16 cellular contexts compared by ENCODE assay signal in the genomic region with DNA sequence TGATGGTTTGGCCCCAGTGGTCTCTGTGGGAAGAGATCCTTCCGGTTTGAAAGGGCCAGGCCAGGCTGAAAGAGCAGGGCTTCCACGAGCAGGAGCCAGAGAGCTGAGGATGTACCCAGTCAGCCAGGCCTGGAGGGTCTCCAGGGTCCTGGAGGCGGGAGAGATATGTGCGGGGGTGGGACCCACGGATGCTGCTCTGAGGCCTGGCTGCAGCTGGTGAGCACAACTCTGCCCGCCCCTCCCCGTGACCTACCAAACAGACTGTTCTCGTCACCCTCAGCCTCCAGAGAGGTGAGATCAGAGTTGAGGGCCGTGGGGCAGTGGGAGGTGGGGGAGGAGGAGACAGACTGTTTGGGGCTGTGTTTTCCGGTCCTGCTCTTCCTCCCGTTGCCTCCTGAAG. TPM values are rescaled to one million over a fixed set of nuclear protein-coding genes. Genes with fewer than 3 reads are reported as not detected.
DNase-seq lines count a peak whose midpoint lies in the region; ATAC-seq, FAIRE-seq and TF ChIP-seq lines count a peak whose summit lies in the region.
"Had no signal": no experiment of that assay in that cellular context is flagged by ENCODE, and none has a peak within 500 bp of the region (broad histone marks: within the 10 kb centered on the region; RNA-seq: fewer than 3 reads in every experiment).

No MANE protein-coding gene starts in this region.

- ATAC-seq in K562 (no peak), HG02938 (IDR thresholded peaks at IDR 0.05; ENCODE audit: unreplicated experiment) (no peak)

- no peak overlapping the region for H2AFZ ChIP-seq in K562 (ENCODE audit: low read depth, low read length)

- TF ChIP-seq RAD21 in K562 (CRISPR knock-in tag; conservative IDR thresholded peaks at IDR 0.05 in 1 of 2, IDR thresholded peaks at IDR 0.05 in 1 of 2), result no peak

- TF ChIP-seq CTCF in K562 (IDR thresholded peaks at IDR 0.05 in 2 of 3, conservative IDR thresholded peaks at IDR 0.05 in 1 of 3; ENCODE audit: insufficient read depth in 2 of 3, low read depth in 1 of 3, low read length in 3 of 3) (no peak), right atrium auricular region (IDR thresholded peaks at IDR 0.05) (no peak)

- intact Hi-C loops in K562 (cut with micrococcal nuclease), result loop anchor here (5.0 kb wide), 1 partner anchor 53 kb away; no protein-coding TSS in a partner anchor

- POLR2A ChIA-PET in K562 (lab: Yijun Ruan, JAX), result interaction anchor here (0.6 kb wide), 2 partner anchors 41 to 103 kb away, joined by 3 read pairs; no protein-coding TSS in a partner anchor

- H3K27ac ChIP-seq in BLaER1, result peak overlapping the region; percentile 87
- H3K27ac ChIP-seq in K562 (ENCODE audit: extremely low read depth, low read depth, low read length), result no peak overlapping the region
- peak overlapping the region; percentile 24 to 57 for H3K27ac ChIP-seq in right atrium auricular region
- H3K27ac ChIP-seq: SJSA1 had no signal

- no peak for DNase-seq in K562 (ENCODE audit: extremely low read depth in 1 of 4, low spot score in 3 of 4)
- peak; percentile 89 for DNase-seq in right atrium auricular region (ENCODE audit: low spot score)
- DNase-seq in retina, result peak; percentile 37
- DNase-seq in NCI-H1105 (lab: John Stamatoyannopoulos, UW), result no peak
- DNase-seq in germinal center (ENCODE audit: low spot score), result no peak
- no peak for DNase-seq in DMS79 (lab: John Stamatoyannopoulos, UW)
- DNase-seq: activated B cell treated with CpG ODN at 0.5 μM for 24 hours; activated T-cell treated with anti-CD3 and anti-CD28 coated beads, Interleukin-2, amount 50 U/mL, for 24 hours; esophagus squamous epithelium; NCI-H1105 treated with DMSO at 0.1 percent for 48 hours; NCI-H526; posterior cingulate gyrus had no signal

- H3K9ac ChIP-seq in BLaER1 (peak overlapping the region; percentile 66; the same call in 1 of the 2 replicates), K562 (ENCODE audit: insufficient read depth in 1 of 2, low read depth in 2 of 2, low read length in 2 of 2) (peak overlapping the region in 1 of 2 experiments; percentile 33; a peak in 1 of 4 replicates)

- H3K4me1 ChIP-seq in BLaER1 (peaks cover 77% of the 10 kb centered on the region), K562 (replicated peaks in 1 of 2; ENCODE audit: control insufficient read depth in 2 of 2, insufficient read depth in 2 of 2, low read length in 2 of 2) (peaks cover 0 to 28% of the 10 kb centered on the region in 2 experiments; a peak in 3 of 5 replicates), right atrium auricular region (peaks cover 0 to 41% of the 10 kb centered on the region in 2 donors)

- no TSS peak for BruUV-seq in K562 (replicated peaks; lab: Mats Ljungman, UMichigan)

- FAIRE-seq in K562 (lab: Jason Lieb, UNC), result no peak
- FAIRE-seq: G401.6 had no signal

- no peaks in the 10 kb centered on the region for H3K79me2 ChIP-seq in K562 (ENCODE audit: control insufficient read depth, insufficient read depth, low read length)

- CTCF ChIA-PET in K562 (lab: Yijun Ruan, JAX; ENCODE audit: low intra/inter-chr PET ratio), result no interaction called here

- H3K4me3 ChIP-seq in BLaER1 (no peak overlapping the region), K562 (no peak overlapping the region), right atrium auricular region (no peak overlapping the region)
- H3K4me3 ChIP-seq: esophagus squamous epithelium, SJSA1 had no signal

- no peaks in the 10 kb centered on the region for H3K9me3 ChIP-seq in BLaER1
- H3K9me3 ChIP-seq in K562 (replicated peaks; ENCODE audit: control insufficient read depth, insufficient read depth, low read depth, low read length), result no peaks in the 10 kb centered on the region
- no peaks in the 10 kb centered on the region for H3K9me3 ChIP-seq in right atrium auricular region
- H3K9me3 ChIP-seq: esophagus squamous epithelium, SJSA1 had no signal

- no peak for TF ChIP-seq POLR2A in K562 (conservative IDR thresholded peaks at IDR 0.05)

- 22% methylated on average over 5 of the region's 11 CpGs for WGBS in K562 (ENCODE audit: insufficient coverage, low coverage, missing lambda C conversion rate)

- H3K27me3 ChIP-seq in BLaER1 (no peaks in the 10 kb centered on the region), K562 (ENCODE audit: control insufficient read depth in 2 of 2, insufficient read depth in 2 of 2, low read length in 2 of 2) (no peaks in the 10 kb centered on the region), right atrium auricular region (no peaks in the 10 kb centered on the region)
- H3K27me3 ChIP-seq: esophagus squamous epithelium, SJSA1 had no signal

- H4K20me1 ChIP-seq in BLaER1, result no peaks in the 10 kb centered on the region
- no peaks in the 10 kb centered on the region for H4K20me1 ChIP-seq in K562 (replicated peaks; ENCODE audit: control insufficient read depth, insufficient read depth, low read length)

- no peaks in the 10 kb centered on the region for H3K36me3 ChIP-seq in BLaER1
- H3K36me3 ChIP-seq in K562 (ENCODE audit: control insufficient read depth, insufficient read depth, low read length), result no peaks in the 10 kb centered on the region
- no peaks in the 10 kb centered on the region for H3K36me3 ChIP-seq in right atrium auricular region
- H3K36me3 ChIP-seq: esophagus squamous epithelium, SJSA1 had no signal

- in situ Hi-C loops in K562 (cut with MboI), result no loop called here

- no peak for TF ChIP-seq EP300 in K562 (IDR thresholded peaks at IDR 0.05; ENCODE audit: low read length)

- H3K9me1 ChIP-seq in K562 (ENCODE audit: control insufficient read depth, insufficient read depth, low read length), result no peaks in the 10 kb centered on the region

- H3K4me2 ChIP-seq in BLaER1 (peak overlapping the region; percentile 83), K562 (ENCODE audit: insufficient read depth, low read length) (no peak overlapping the region)

TF ChIP-seq in K562, 482 proteins besides CTCF, POLR2A, EP300 and RAD21 (continues in another document):
- TF ChIP-seq, protein P1, sequence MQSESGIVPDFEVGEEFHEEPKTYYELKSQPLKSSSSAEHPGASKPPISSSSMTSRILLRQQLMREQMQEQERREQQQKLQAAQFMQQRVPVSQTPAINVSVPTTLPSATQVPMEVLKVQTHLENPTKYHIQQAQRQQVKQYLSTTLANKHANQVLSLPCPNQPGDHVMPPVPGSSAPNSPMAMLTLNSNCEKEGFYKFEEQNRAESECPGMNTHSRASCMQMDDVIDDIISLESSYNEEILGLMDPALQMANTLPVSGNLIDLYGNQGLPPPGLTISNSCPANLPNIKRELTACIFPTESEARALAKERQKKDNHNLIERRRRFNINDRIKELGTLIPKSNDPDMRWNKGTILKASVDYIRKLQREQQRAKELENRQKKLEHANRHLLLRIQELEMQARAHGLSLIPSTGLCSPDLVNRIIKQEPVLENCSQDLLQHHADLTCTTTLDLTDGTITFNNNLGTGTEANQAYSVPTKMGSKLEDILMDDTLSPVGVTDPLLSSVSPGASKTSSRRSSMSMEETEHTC (IDR thresholded peaks at IDR 0.05), result no peak
- TF ChIP-seq ZBTB7A (IDR thresholded peaks at IDR 0.05; ENCODE audit: borderline replicate concordance, control insufficient read depth, low read depth, low read length) (peak; percentile 63; the same call in 1 of the 2 replicates), NCOA2 (IDR thresholded peaks at IDR 0.05; ENCODE audit: partially characterized antibody in 2 of 2) (no peak), ZNF224 (CRISPR knock-in tag; IDR thresholded peaks at IDR 0.05) (no peak)

RNA-seq across cellular contexts. Expression of gene TRIOBP, which starts 42.2 kb away (rescaled TPM):
- 9.1 and 30.1 TPM in 2 replicates for total RNA-seq in K562 (2011; cell fraction: chromatin; rRNA removed; ENCODE audit: low replicate concordance)
- 16.3 and 16.6 TPM in 2 replicates for total RNA-seq in K562 (2011; cell fraction: nucleolus; rRNA removed)
- total RNA-seq in K562 (2011; cell fraction: nucleoplasm; rRNA removed), result 9.3 and 13.8 TPM in 2 replicates
- total RNA-seq in K562 (2014; rRNA removed) (9.4 and 11.9 TPM in 2 replicates), K562 (2014; rRNA removed; fragmentation: Illumina TruSeq; extraction: Trizol) (2.9 and 3.3 TPM in 2 replicates), K562 (2015; rRNA removed; fragmentation: Illumina TruSeq; extraction: Trizol) (4.0 and 4.6 TPM in 2 replicates), K562 (2021) (9.9 and 11.0 TPM in 2 replicates), right atrium auricular region (100 to 1,000 TPM; 108 to 118 TPM)
- polyA plus RNA-seq in K562 (2011; rRNA removed) (6.7 and 9.9 TPM in 2 replicates), K562 (2014; fragmentation: Illumina TruSeq; extraction: Trizol) (5.5 and 6.6 TPM in 2 replicates), K562 (2014; fragmentation: Nextera tagmentation; extraction: Ambion mirVana) (under 1 TPM; 0.24 TPM), K562 (2014; rRNA removed) (13.2 and 13.8 TPM in 2 replicates)
- 6.9 and 10.9 TPM in 2 replicates for polyA plus RNA-seq in K562 (2011; cell fraction: cytosol; rRNA removed)
- polyA plus RNA-seq in K562 (2011; cell fraction: nucleus; rRNA removed), result 18.4 and 22.5 TPM in 2 replicates
- 6.7 and 16.8 TPM in 2 replicates for polyA plus RNA-seq in K562 (2012)
- 7.9 and 10.8 TPM in 2 replicates for polyA minus RNA-seq in K562 (2011; rRNA and poly(A)+ RNA removed)
- 3.1 and 3.9 TPM in 2 replicates for polyA minus RNA-seq in K562 (2011; cell fraction: cytosol; rRNA and poly(A)+ RNA removed)
- polyA minus RNA-seq in K562 (2011; cell fraction: nucleus; rRNA and poly(A)+ RNA removed), result 5.8 and 8.2 TPM in 2 replicates

RNA-seq across cellular contexts. Expression of gene NOL12, which starts 52.9 kb away (rescaled TPM):
- total RNA-seq in K562 (2011; cell fraction: chromatin; rRNA removed; ENCODE audit: low replicate concordance), result 24.1 and 61.4 TPM in 2 replicates
- total RNA-seq in K562 (2011; cell fraction: nucleolus; rRNA removed), result 43.3 and 44.0 TPM in 2 replicates
- total RNA-seq in K562 (2011; cell fraction: nucleoplasm; rRNA removed), result 30.8 and 31.2 TPM in 2 replicates
- total RNA-seq in K562 (2014; rRNA removed) (40.9 and 42.2 TPM in 2 replicates), K562 (2014; rRNA removed; fragmentation: Illumina TruSeq; extraction: Trizol) (8.4 and 13.9 TPM in 2 replicates), K562 (2015; rRNA removed; fragmentation: Illumina TruSeq; extraction: Trizol) (29.1 and 33.7 TPM in 2 replicates), K562 (2021) (26.8 and 28.5 TPM in 2 replicates), right atrium auricular region (10 to 100 TPM; 17.8 to 24.7 TPM)
- polyA plus RNA-seq in K562 (2011; rRNA removed) (17.2 and 19.8 TPM in 2 replicates), K562 (2014; fragmentation: Illumina TruSeq; extraction: Trizol) (33.6 and 34.3 TPM in 2 replicates), K562 (2014; fragmentation: Nextera tagmentation; extraction: Ambion mirVana) (10 to 100 TPM in 1 of 2 experiments, 1 to 10 TPM in 1; 2.8 to 10.5 TPM), K562 (2014; rRNA removed) (40.8 and 41.4 TPM in 2 replicates)
- 19.6 and 24.7 TPM in 2 replicates for polyA plus RNA-seq in K562 (2011; cell fraction: cytosol; rRNA removed)
- 38.3 and 48.3 TPM in 2 replicates for polyA plus RNA-seq in K562 (2011; cell fraction: nucleus; rRNA removed)
- polyA plus RNA-seq in K562 (2012), result 25.1 and 27.1 TPM in 2 replicates
- 7.3 and 8.8 TPM in 2 replicates for polyA minus RNA-seq in K562 (2011; rRNA and poly(A)+ RNA removed)
- 8.7 and 12.7 TPM in 2 replicates for polyA minus RNA-seq in K562 (2011; cell fraction: cytosol; rRNA and poly(A)+ RNA removed)
- 7.2 and 10.0 TPM in 2 replicates for polyA minus RNA-seq in K562 (2011; cell fraction: nucleus; rRNA and poly(A)+ RNA removed)

Comparison
In these comparisons a context has a peak if more than half of its experiments do, and no peak if none do; other contexts are left out.
1. DNase-seq: peak in right atrium auricular region (single experiment) and retina (single experiment); none in K562 (0 of 4), NCI-H1105 (single experiment), germinal center (single experiment) and DMS79 (single experiment).